ENCODE assay signal across 10 cellular contexts in genomic region chr4:121139533-121140222, GRCh38. TPM values are rescaled to one million over a fixed set of nuclear protein-coding genes. Genes with fewer than 3 reads are reported as not detected.
DNase-seq lines count a peak whose midpoint lies in the region; ATAC-seq and TF ChIP-seq lines count a peak whose summit lies in the region.
"Had no signal": no experiment of that assay in that cellular context is flagged by ENCODE, and none has a peak within 500 bp of the region (broad histone marks: within the 10 kb centered on the region; RNA-seq: fewer than 3 reads in every experiment).

No MANE protein-coding gene starts in this region.

- no peaks in the 10 kb centered on the region for H3K4me1 ChIP-seq in testis
- no peaks in the 10 kb centered on the region for H3K4me1 ChIP-seq in spleen

- H3K36me3 ChIP-seq in testis (ENCODE audit: low read depth, missing control alignments) (no peaks in the 10 kb centered on the region), spleen (no peaks in the 10 kb centered on the region)

- H3K27ac ChIP-seq in testis (no peak overlapping the region), spleen (peak overlapping the region in 1 of 8 donors; percentile 10)
- H3K27ac ChIP-seq: HL-60 had no signal

- 82 to 86% methylated on average over 7 of the region's 7 CpGs for WGBS in testis, 2 donors
- 70 to 77% (median 73%) methylated on average over 7 of the region's 7 CpGs for WGBS in spleen, 5 donors

- peak; percentile 12 for DNase-seq in LHCN-M2 (ENCODE audit: low read depth)
- peak; percentile 35 to 56 for DNase-seq in foreskin fibroblast
- no peak for DNase-seq in midbrain (lab: John Stamatoyannopoulos, UW)
- DNase-seq in testis, result no peak
- no peak for DNase-seq in spleen
- DNase-seq in effector CD4-positive, alpha-beta T cell, result no peak
- DNase-seq: stimulated activated CD4-positive, alpha-beta T cell treated with anti-CD3 and anti-CD28 coated beads, Interleukin-2, amount 100 ng/mL, for 24 hours had no signal

- H3K9me3 ChIP-seq in testis, result no peaks in the 10 kb centered on the region
- no peaks in the 10 kb centered on the region for H3K9me3 ChIP-seq in spleen

- no peak for TF ChIP-seq POLR2A in testis (IDR thresholded peaks at IDR 0.05)
- no peak for TF ChIP-seq POLR2A in spleen (IDR thresholded peaks at IDR 0.05)

- peak; percentile 89 for ATAC-seq in GM18498 (IDR thresholded peaks at IDR 0.05; ENCODE audit: unreplicated experiment)
- ATAC-seq in GM21576 (IDR thresholded peaks at IDR 0.05; ENCODE audit: unreplicated experiment), result peak; percentile 80

- intact Hi-C loops in testis (cut with DNase I; ENCODE audit: low total_unique reads) (no loop called here), spleen (cut with DNase I; ENCODE audit: low total_unique reads) (no loop called here)

- H3K27me3 ChIP-seq in testis (no peaks in the 10 kb centered on the region), spleen (replicated peaks in 1 of 7) (no peaks in the 10 kb centered on the region)

- H3K4me3 ChIP-seq in foreskin fibroblast (ENCODE audit: low read depth in 1 of 2, low read length in 2 of 2) (no peak overlapping the region), testis (no peak overlapping the region), spleen (no peak overlapping the region)

- TF ChIP-seq CTCF in foreskin fibroblast (IDR thresholded peaks at IDR 0.05; ENCODE audit: low read depth, low read length) (no peak), testis (IDR thresholded peaks at IDR 0.05) (no peak), spleen (IDR thresholded peaks at IDR 0.05 in 8 of 11, conservative IDR thresholded peaks at IDR 0.05 in 3 of 11) (no peak)

RNA-seq across cellular contexts. Expression of gene TNIP3, which starts 24.4 kb away (rescaled TPM):
- total RNA-seq in LHCN-M2 (2014; rRNA removed) (0.06 TPM in 1 of 2 replicates, not detected in the other), testis (1 to 10 TPM in 1 of 2 donors, under 1 TPM in 1; 0.43 to 1.1 TPM), spleen (1 to 10 TPM in 6 of 7 donors, under 1 TPM in 1; 0.79 to 3.8 (median 1.7) TPM)
- polyA plus RNA-seq in LHCN-M2 (2012), result 0.18 TPM
- polyA plus RNA-seq in testis (ENCODE audit: insufficient read depth, low read depth, low replicate concordance) (0.80 TPM), spleen (under 1 TPM; 0.24 to 0.35 (median 0.26) TPM)

Comparison
In these comparisons a context has a peak if more than half of its experiments do, and no peak if none do; other contexts are left out.
1. DNase-seq: peak in LHCN-M2 (single experiment) and foreskin fibroblast (2 of 2); none in midbrain (single experiment), testis (single experiment), spleen (single experiment) and effector CD4-positive, alpha-beta T cell (single experiment).